17 cellular contexts compared by ENCODE assay signal in genomic region chr10:88195841-88196240, GRCh38.
"Had no signal": no experiment of that assay in that cellular context is flagged by ENCODE, and none has a peak within 500 bp of the region (broad histone marks: within the 10 kb centered on the region; RNA-seq: fewer than 3 reads in every experiment).

No MANE protein-coding gene starts in this region.

- H3K4me1 ChIP-seq: breast epithelium had no signal

- H3K4me3 ChIP-seq: breast epithelium, dorsolateral prefrontal cortex, suprapubic skin, upper lobe of left lung had no signal

- DNase-seq: activated CD4-positive, alpha-beta memory T cell treated with anti-CD3 and anti-CD28 coated beads for 36 hours; activated gamma-delta T cell treated with Interleukin-2 at 50 U/mL for 16 hours; activated naive CD8-positive, alpha-beta T cell treated with anti-CD3 and anti-CD28 coated beads for 36 hours; activated T-cell treated with anti-CD3 and anti-CD28 coated beads, Interleukin-2, amount 50 U/mL, for 48 hours; anterior cingulate cortex; dorsolateral prefrontal cortex; head of caudate nucleus; islet precursor cell; mesenchymal stem cell; stimulated activated naive CD4-positive, alpha-beta T cell treated with Interleukin-2 at 50 U/mL for 16 hours; T-helper 9 cell; upper lobe of left lung had no signal

- H3K9me3 ChIP-seq: breast epithelium, suprapubic skin, upper lobe of left lung had no signal

- H3K27ac ChIP-seq: breast epithelium, dorsolateral prefrontal cortex, suprapubic skin, upper lobe of left lung, VCaP had no signal

- H3K36me3 ChIP-seq: breast epithelium, suprapubic skin, upper lobe of left lung had no signal

- ATAC-seq: esophagus mucosa, left lobe of liver had no signal

- H3K27me3 ChIP-seq: breast epithelium, dorsolateral prefrontal cortex, suprapubic skin, upper lobe of left lung had no signal
